Comparison of ENCODE assay signal across 10 cellular contexts in the genomic region with DNA sequence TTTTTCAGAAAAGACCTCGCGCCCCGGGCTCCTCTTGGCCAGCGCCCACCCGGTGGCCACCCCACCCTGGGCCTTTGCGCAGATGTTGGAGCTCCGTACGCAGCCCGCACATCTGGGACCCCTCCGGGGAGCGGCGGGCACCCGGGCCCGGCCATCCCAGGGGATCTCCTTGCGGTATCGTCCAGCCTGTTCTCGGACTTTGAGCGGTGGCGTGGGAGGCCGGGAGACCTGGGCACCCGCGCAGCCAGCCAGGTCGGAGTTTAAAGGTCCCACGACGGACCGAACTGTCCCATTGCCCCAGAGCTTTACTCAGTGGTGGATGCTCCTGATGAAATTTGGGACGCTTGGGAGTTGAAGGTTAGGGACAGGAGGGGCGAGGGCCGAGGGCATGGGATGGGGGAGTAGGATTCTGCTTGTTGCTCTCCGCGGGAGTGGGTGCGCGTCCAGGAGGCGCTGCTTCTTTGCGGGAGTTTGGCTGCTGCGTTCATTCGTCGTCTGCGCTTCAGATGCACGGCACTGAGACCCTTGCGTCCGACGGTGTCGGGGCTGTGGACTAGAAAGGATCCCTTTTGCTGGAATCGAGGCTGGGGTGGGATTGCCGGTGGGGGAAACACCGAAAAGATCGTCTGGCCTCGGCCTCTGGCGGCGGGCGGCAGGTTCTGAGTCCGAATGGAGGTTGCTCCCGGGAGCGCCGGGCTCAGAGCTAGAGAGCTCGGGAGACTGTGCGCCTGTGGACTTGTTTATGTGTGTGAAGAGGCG. TPM values are rescaled to one million over a fixed set of nuclear protein-coding genes. Genes with fewer than 3 reads are reported as not detected.
DNase-seq lines count a peak whose midpoint lies in the region; ATAC-seq and TF ChIP-seq lines count a peak whose summit lies in the region.
"Had no signal": no experiment of that assay in that cellular context is flagged by ENCODE, and none has a peak within 500 bp of the region (broad histone marks: within the 10 kb centered on the region; RNA-seq: fewer than 3 reads in every experiment).

No MANE protein-coding gene starts in this region.

- TF ChIP-seq CTCF in WI38 (IDR thresholded peaks at IDR 0.05; ENCODE audit: low read depth, low read length) (no peak), gastrocnemius medialis (IDR thresholded peaks at IDR 0.05 in 4 of 5, conservative IDR thresholded peaks at IDR 0.05 in 1 of 5) (no peak)

- peak overlapping the region; percentile 22 to 55 (median 30) for H3K27ac ChIP-seq in gastrocnemius medialis

- H3K27me3 ChIP-seq in gastrocnemius medialis = peaks cover 2 to 36% (median 21%) of the 10 kb centered on the region in 3 donors

- peak in 1 of 2 donors; percentile 9 for ATAC-seq in gastrocnemius medialis
- ATAC-seq in GM21390 (IDR thresholded peaks at IDR 0.05; ENCODE audit: unreplicated experiment) = no peak
- ATAC-seq: K562 had no signal

- TF ChIP-seq POLR2A in gastrocnemius medialis (IDR thresholded peaks at IDR 0.05) = no peak

- peaks cover 32 to 39% of the 10 kb centered on the region in 2 donors for H3K4me1 ChIP-seq in gastrocnemius medialis

- H3K4me3 ChIP-seq in WI38 (ENCODE audit: low read depth, low read length) (peak overlapping the region; percentile 86), iPS-11a (ENCODE audit: low read depth, low read length) (peak overlapping the region; percentile 25), gastrocnemius medialis (peak overlapping the region; percentile 58 to 71 (median 66))
- H3K4me3 ChIP-seq: K562 had no signal

- no peaks in the 10 kb centered on the region for H3K9me3 ChIP-seq in gastrocnemius medialis

- intact Hi-C loops in gastrocnemius medialis (cut with DNase I; ENCODE audit: low total_unique reads) = loop anchor here (2.0 to 5.0 kb wide), 2 partner anchors 51 to 262 kb away; no protein-coding TSS in a partner anchor

- H3K36me3 ChIP-seq in gastrocnemius medialis = no peaks in the 10 kb centered on the region

- DNase-seq in GM03348 (ENCODE audit: low spot score) (peak; percentile 48), gastrocnemius medialis (no peak), NCI-H1930 (lab: John Stamatoyannopoulos, UW) (no peak), AG08395 (ENCODE audit: low spot score) (no peak), NCI-H510A treated with DMSO at 0.1 percent for 48 hours (lab: John Stamatoyannopoulos, UW) (no peak)
- DNase-seq: hypothalamus had no signal

- in situ Hi-C loops in gastrocnemius medialis (cut with MboI; ENCODE audit: low sequenced_read_pairs in 4 of 4) = loop anchor here in 3 of 4 donors (10.0 to 25.0 kb wide), 4 partner anchors 221 to 571 kb away; no protein-coding TSS in a partner anchor

RNA-seq across cellular contexts. Expression of a gene that starts 1.4 kb away (rescaled TPM):
- under 1 TPM in 2 of 4 donors, not detected in 2; 0.18 to 0.23 TPM for total RNA-seq in gastrocnemius medialis
- total RNA-seq: K562 had no signal

Comparison
In these comparisons a context has a peak if more than half of its experiments do, and no peak if none do; other contexts are left out.
1. H3K4me3 ChIP-seq: peak in every context shown above with its lines; median percentile 86 in WI38; 66 in gastrocnemius medialis; 25 in iPS-11a.